In genomic region chr17:54969658-54970572, GRCh38 we compare ENCODE assay signal across 1 cellular context.
A peak's percentile ranks its signal among the peaks of the same experiment; 100 is the strongest.
TF ChIP-seq lines count a peak whose summit lies in the region.

No MANE protein-coding gene starts in this region.

TF ChIP-seq in HepG2, 621 proteins besides CTCF, POLR2A, EP300 and RAD21 (continued from another document):
- TF ChIP-seq CC2D1A (CRISPR knock-in tag; IDR thresholded peaks at IDR 0.05), result peak; percentile 86; the same call in 1 of the 2 replicates
- no peak for TF ChIP-seq ZNF513 (CRISPR knock-in tag; conservative IDR thresholded peaks at IDR 0.05)
- no peak for TF ChIP-seq KDM2A (CRISPR knock-in tag; IDR thresholded peaks at IDR 0.05; ENCODE audit: borderline replicate concordance, low read depth)
- peak; percentile 31 for TF ChIP-seq HDAC2 (CRISPR knock-in tag; IDR thresholded peaks at IDR 0.05)
- TF ChIP-seq, protein P1, sequence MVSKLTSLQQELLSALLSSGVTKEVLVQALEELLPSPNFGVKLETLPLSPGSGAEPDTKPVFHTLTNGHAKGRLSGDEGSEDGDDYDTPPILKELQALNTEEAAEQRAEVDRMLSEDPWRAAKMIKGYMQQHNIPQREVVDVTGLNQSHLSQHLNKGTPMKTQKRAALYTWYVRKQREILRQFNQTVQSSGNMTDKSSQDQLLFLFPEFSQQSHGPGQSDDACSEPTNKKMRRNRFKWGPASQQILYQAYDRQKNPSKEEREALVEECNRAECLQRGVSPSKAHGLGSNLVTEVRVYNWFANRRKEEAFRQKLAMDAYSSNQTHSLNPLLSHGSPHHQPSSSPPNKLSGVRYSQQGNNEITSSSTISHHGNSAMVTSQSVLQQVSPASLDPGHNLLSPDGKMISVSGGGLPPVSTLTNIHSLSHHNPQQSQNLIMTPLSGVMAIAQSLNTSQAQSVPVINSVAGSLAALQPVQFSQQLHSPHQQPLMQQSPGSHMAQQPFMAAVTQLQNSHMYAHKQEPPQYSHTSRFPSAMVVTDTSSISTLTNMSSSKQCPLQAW (CRISPR knock-in tag; IDR thresholded peaks at IDR 0.05), result no peak
- TF ChIP-seq CREM (IDR thresholded peaks at IDR 0.05), result no peak
- TF ChIP-seq CREM (CRISPR knock-in tag; IDR thresholded peaks at IDR 0.05), result no peak
- TF ChIP-seq ZNF329 (CRISPR knock-in tag; IDR thresholded peaks at IDR 0.05; ENCODE audit: low read depth), result no peak
- TF ChIP-seq ZNF3 (CRISPR knock-in tag; IDR thresholded peaks at IDR 0.05), result 0 out of 2 replicates have a peak, but pooled peaks have one; percentile 42
- TF ChIP-seq MZF1 (CRISPR knock-in tag; IDR thresholded peaks at IDR 0.05; ENCODE audit: borderline replicate concordance), result no peak
- TF ChIP-seq, protein P2, sequence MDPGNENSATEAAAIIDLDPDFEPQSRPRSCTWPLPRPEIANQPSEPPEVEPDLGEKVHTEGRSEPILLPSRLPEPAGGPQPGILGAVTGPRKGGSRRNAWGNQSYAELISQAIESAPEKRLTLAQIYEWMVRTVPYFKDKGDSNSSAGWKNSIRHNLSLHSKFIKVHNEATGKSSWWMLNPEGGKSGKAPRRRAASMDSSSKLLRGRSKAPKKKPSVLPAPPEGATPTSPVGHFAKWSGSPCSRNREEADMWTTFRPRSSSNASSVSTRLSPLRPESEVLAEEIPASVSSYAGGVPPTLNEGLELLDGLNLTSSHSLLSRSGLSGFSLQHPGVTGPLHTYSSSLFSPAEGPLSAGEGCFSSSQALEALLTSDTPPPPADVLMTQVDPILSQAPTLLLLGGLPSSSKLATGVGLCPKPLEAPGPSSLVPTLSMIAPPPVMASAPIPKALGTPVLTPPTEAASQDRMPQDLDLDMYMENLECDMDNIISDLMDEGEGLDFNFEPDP (CRISPR knock-in tag; conservative IDR thresholded peaks at IDR 0.05), result no peak
- peak; percentile 61 for TF ChIP-seq ONECUT2 (CRISPR knock-in tag; IDR thresholded peaks at IDR 0.05)
- no peak for TF ChIP-seq ATF1 (CRISPR knock-in tag; IDR thresholded peaks at IDR 0.05)
- no peak for TF ChIP-seq ASH2L (IDR thresholded peaks at IDR 0.05; ENCODE audit: insufficient read length, low read depth, low read length)
- TF ChIP-seq KLF16 (CRISPR knock-in tag; IDR thresholded peaks at IDR 0.05), result 0 out of 4 replicates have a peak, but pooled peaks of 1 of the 2 experiments have one; percentile 37
- no peak for TF ChIP-seq DNMT3B (CRISPR knock-in tag; conservative IDR thresholded peaks at IDR 0.05)
- no peak for TF ChIP-seq JUNB (CRISPR knock-in tag; IDR thresholded peaks at IDR 0.05; ENCODE audit: borderline replicate concordance)
- TF ChIP-seq ZNF746 (CRISPR knock-in tag; IDR thresholded peaks at IDR 0.05), result no peak
- TF ChIP-seq HDAC1 (CRISPR knock-in tag; IDR thresholded peaks at IDR 0.05), result no peak; the same call in 1 of the 2 replicates
- no peak for TF ChIP-seq ZNF44 (CRISPR knock-in tag; IDR thresholded peaks at IDR 0.05)
- TF ChIP-seq ZFY (CRISPR knock-in tag; IDR thresholded peaks at IDR 0.05), result peak; percentile 60
- TF ChIP-seq PRDM15 (CRISPR knock-in tag; IDR thresholded peaks at IDR 0.05), result no peak
- TF ChIP-seq MTF2 (CRISPR knock-in tag; IDR thresholded peaks at IDR 0.05; ENCODE audit: borderline replicate concordance), result no peak
- no peak for TF ChIP-seq NFYC (CRISPR knock-in tag; IDR thresholded peaks at IDR 0.05)
- no peak for TF ChIP-seq RBM22 (optimal IDR thresholded peaks at IDR 0.05; ENCODE audit: low read length)
- TF ChIP-seq TOE1 (CRISPR knock-in tag; IDR thresholded peaks at IDR 0.05), result no peak
- no peak for TF ChIP-seq ZC3H13 (CRISPR knock-in tag; IDR thresholded peaks at IDR 0.05)
- TF ChIP-seq ZBTB21 (CRISPR knock-in tag; IDR thresholded peaks at IDR 0.05), result no peak
- TF ChIP-seq ATRX (CRISPR knock-in tag; IDR thresholded peaks at IDR 0.05; ENCODE audit: borderline replicate concordance), result no peak
- TF ChIP-seq RBFOX2 (IDR thresholded peaks at IDR 0.05; ENCODE audit: low read depth, low read length), result peak; percentile 36; the same call in 1 of the 2 replicates
- TF ChIP-seq ZNF75D (CRISPR knock-in tag; IDR thresholded peaks at IDR 0.05; ENCODE audit: borderline replicate concordance), result no peak
- TF ChIP-seq ZNF576 (CRISPR knock-in tag; IDR thresholded peaks at IDR 0.05), result no peak
- TF ChIP-seq ZBTB3 (CRISPR knock-in tag; IDR thresholded peaks at IDR 0.05; ENCODE audit: borderline replicate concordance, low read depth), result no peak
- no peak for TF ChIP-seq ZNF224 (CRISPR knock-in tag; IDR thresholded peaks at IDR 0.05)
- TF ChIP-seq ARNTL (CRISPR knock-in tag; IDR thresholded peaks at IDR 0.05), result peak; percentile 41; the same call in 1 of the 2 replicates
- no peak for TF ChIP-seq FOXM1 (CRISPR knock-in tag; IDR thresholded peaks at IDR 0.05)
- TF ChIP-seq TCF12 (IDR thresholded peaks at IDR 0.05), result no peak
- TF ChIP-seq TCF12 (CRISPR knock-in tag; IDR thresholded peaks at IDR 0.05), result no peak
- TF ChIP-seq TFAP4 (IDR thresholded peaks at IDR 0.05; ENCODE audit: borderline replicate concordance, low read depth), result no peak
- peak; percentile 69 for TF ChIP-seq ZNF629 (CRISPR knock-in tag; conservative IDR thresholded peaks at IDR 0.05)
- peak; percentile 36; the same call in 1 of the 2 replicates for TF ChIP-seq MIXL1 (CRISPR knock-in tag; IDR thresholded peaks at IDR 0.05)
- no peak for TF ChIP-seq ZNF781 (CRISPR knock-in tag; IDR thresholded peaks at IDR 0.05; ENCODE audit: borderline replicate concordance, not compliant biosample characterization)
- TF ChIP-seq ZEB1 (IDR thresholded peaks at IDR 0.05; ENCODE audit: insufficient replicate concordance, low read depth), result no peak
- no peak for TF ChIP-seq ZNF205 (CRISPR knock-in tag; IDR thresholded peaks at IDR 0.05)
- TF ChIP-seq SIX4 (CRISPR knock-in tag; IDR thresholded peaks at IDR 0.05), result no peak
- no peak for TF ChIP-seq FIP1L1 (IDR thresholded peaks at IDR 0.05; ENCODE audit: borderline replicate concordance, insufficient read depth, low read depth, low read length)
- 0 out of 2 replicates have a peak, but pooled peaks have one; percentile 3 for TF ChIP-seq SMAD3 (CRISPR knock-in tag; IDR thresholded peaks at IDR 0.05)
- 0 out of 2 replicates have a peak, but pooled peaks have one; percentile 40 for TF ChIP-seq ISL2 (CRISPR knock-in tag; IDR thresholded peaks at IDR 0.05)
- no peak for TF ChIP-seq MTA1 (CRISPR knock-in tag; IDR thresholded peaks at IDR 0.05; ENCODE audit: borderline replicate concordance)
- TF ChIP-seq HOXA5 (CRISPR knock-in tag; IDR thresholded peaks at IDR 0.05), result no peak
- no peak for TF ChIP-seq YEATS4 (CRISPR knock-in tag; IDR thresholded peaks at IDR 0.05; ENCODE audit: borderline replicate concordance)
- TF ChIP-seq NRL (CRISPR knock-in tag; IDR thresholded peaks at IDR 0.05; ENCODE audit: borderline replicate concordance), result no peak
- TF ChIP-seq CHD4 (IDR thresholded peaks at IDR 0.05; ENCODE audit: borderline replicate concordance, low read length), result 0 out of 2 replicates have a peak, but pooled peaks have one; percentile 50
- TF ChIP-seq GABPA (IDR thresholded peaks at IDR 0.05; ENCODE audit: low read depth, low read length), result no peak
- 0 out of 2 replicates have a peak, but pooled peaks have one; percentile 16 for TF ChIP-seq GABPA (CRISPR knock-in tag; IDR thresholded peaks at IDR 0.05; ENCODE audit: low read depth)
- TF ChIP-seq, protein P3, sequence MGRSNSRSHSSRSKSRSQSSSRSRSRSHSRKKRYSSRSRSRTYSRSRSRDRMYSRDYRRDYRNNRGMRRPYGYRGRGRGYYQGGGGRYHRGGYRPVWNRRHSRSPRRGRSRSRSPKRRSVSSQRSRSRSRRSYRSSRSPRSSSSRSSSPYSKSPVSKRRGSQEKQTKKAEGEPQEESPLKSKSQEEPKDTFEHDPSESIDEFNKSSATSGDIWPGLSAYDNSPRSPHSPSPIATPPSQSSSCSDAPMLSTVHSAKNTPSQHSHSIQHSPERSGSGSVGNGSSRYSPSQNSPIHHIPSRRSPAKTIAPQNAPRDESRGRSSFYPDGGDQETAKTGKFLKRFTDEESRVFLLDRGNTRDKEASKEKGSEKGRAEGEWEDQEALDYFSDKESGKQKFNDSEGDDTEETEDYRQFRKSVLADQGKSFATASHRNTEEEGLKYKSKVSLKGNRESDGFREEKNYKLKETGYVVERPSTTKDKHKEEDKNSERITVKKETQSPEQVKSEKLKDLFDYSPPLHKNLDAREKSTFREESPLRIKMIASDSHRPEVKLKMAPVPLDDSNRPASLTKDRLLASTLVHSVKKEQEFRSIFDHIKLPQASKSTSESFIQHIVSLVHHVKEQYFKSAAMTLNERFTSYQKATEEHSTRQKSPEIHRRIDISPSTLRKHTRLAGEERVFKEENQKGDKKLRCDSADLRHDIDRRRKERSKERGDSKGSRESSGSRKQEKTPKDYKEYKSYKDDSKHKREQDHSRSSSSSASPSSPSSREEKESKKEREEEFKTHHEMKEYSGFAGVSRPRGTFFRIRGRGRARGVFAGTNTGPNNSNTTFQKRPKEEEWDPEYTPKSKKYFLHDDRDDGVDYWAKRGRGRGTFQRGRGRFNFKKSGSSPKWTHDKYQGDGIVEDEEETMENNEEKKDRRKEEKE (IDR thresholded peaks at IDR 0.05), result no peak
